ENCODE assay signal across 2 cellular contexts in genomic region chr6:122783401-122783800, GRCh38.
TF ChIP-seq lines count a peak whose summit lies in the region.

No MANE protein-coding gene starts in this region.

TF ChIP-seq in HepG2, 621 proteins besides CTCF, POLR2A, EP300 and RAD21:
- TF ChIP-seq MAFK (conservative IDR thresholded peaks at IDR 0.05 in 1 of 2, IDR thresholded peaks at IDR 0.05 in 1 of 2; ENCODE audit: low read length in 2 of 2) (peak; percentile 65 to 82), BHLHE40 (IDR thresholded peaks at IDR 0.05; ENCODE audit: low read length) (no peak), MAFF (IDR thresholded peaks at IDR 0.05; ENCODE audit: low read depth, low read length) (peak; percentile 75), PITX1 (CRISPR knock-in tag; IDR thresholded peaks at IDR 0.05) (no peak)

TF ChIP-seq in K562, 482 proteins besides CTCF, POLR2A, EP300 and RAD21:
- TF ChIP-seq PHB2 (IDR thresholded peaks at IDR 0.05; ENCODE audit: low read depth) (no peak), MTA1 (IDR thresholded peaks at IDR 0.05; ENCODE audit: borderline replicate concordance) (no peak), MAFK (IDR thresholded peaks at IDR 0.05; ENCODE audit: low read length) (peak; percentile 14; the same call in 1 of the 2 replicates), MAFG (tag; conservative IDR thresholded peaks at IDR 0.05) (peak; percentile 29), E2F4 (CRISPR knock-in tag; IDR thresholded peaks at IDR 0.05; ENCODE audit: low read depth) (no peak), SMC3 (conservative IDR thresholded peaks at IDR 0.05; ENCODE audit: insufficient read depth, low read depth, low read length) (no peak), MCM5 (IDR thresholded peaks at IDR 0.05; ENCODE audit: low read depth) (no peak), C11orf30 (IDR thresholded peaks at IDR 0.05; ENCODE audit: low read depth) (peak; percentile 24), ZNF253 (CRISPR knock-in tag; conservative IDR thresholded peaks at IDR 0.05) (no peak), ARID1B (IDR thresholded peaks at IDR 0.05) (no peak), KLF16 (IDR thresholded peaks at IDR 0.05) (no peak), ZNF316 (IDR thresholded peaks at IDR 0.05) (peak; percentile 74), MCM3 (IDR thresholded peaks at IDR 0.05) (no peak), ASH1L (IDR thresholded peaks at IDR 0.05; ENCODE audit: borderline replicate concordance, low read depth, partially characterized antibody) (no peak)
TF ChIP-seq in K562: peak in this region for 4.
